22 cellular contexts compared by ENCODE assay signal in genomic region chr10:44049301-44050015, GRCh38.
DNase-seq lines count a peak whose midpoint lies in the region; FAIRE-seq and TF ChIP-seq lines count a peak whose summit lies in the region.
"Had no signal": no experiment of that assay in that cellular context is flagged by ENCODE, and none has a peak within 500 bp of the region (broad histone marks: within the 10 kb centered on the region; RNA-seq: fewer than 3 reads in every experiment).

No MANE protein-coding gene starts in this region.

- H3K14ac ChIP-seq in neuronal stem cell (ENCODE audit: low read length), result no peak overlapping the region

- H3K18ac ChIP-seq in neuronal stem cell (ENCODE audit: low read length), result peak overlapping the region; percentile 61

- no peaks in the 10 kb centered on the region for H3K79me1 ChIP-seq in neuronal stem cell (ENCODE audit: low read depth, low read length)

- no peak overlapping the region for H2AFZ ChIP-seq in neuronal stem cell (ENCODE audit: low read length)

- H3K27ac ChIP-seq in neuronal stem cell (replicated peaks; ENCODE audit: low read length), result no peak overlapping the region
- H3K27ac ChIP-seq: 22Rv1, BLaER1, C4-2B had no signal

- H4K8ac ChIP-seq in neuronal stem cell (ENCODE audit: low read depth, low read length), result no peak overlapping the region

- DNase-seq in DMS 273 (lab: John Stamatoyannopoulos, UW; ENCODE audit: unreplicated experiment) (peak; percentile 24), DMS 273 treated with DMSO at 0.1 percent for 48 hours (lab: John Stamatoyannopoulos, UW) (no peak), neuronal stem cell (ENCODE audit: low spot score) (no peak), urothelium cell line (ENCODE audit: low spot score) (no peak), SK-N-DZ (ENCODE audit: low spot score) (no peak), glutamatergic neuron (no peak)
- DNase-seq: Caco-2; CD4-positive, CD25-positive, alpha-beta regulatory T cell; CD8-positive, alpha-beta T cell; DMS53; DMS79 treated with DMSO at 0.1 percent for 48 hours; GOT3; HFFc6 had no signal

- H3K4me2 ChIP-seq in neuronal stem cell (ENCODE audit: insufficient read depth, low read length, poor library complexity, severe bottlenecking), result no peak overlapping the region
- H3K4me2 ChIP-seq: BLaER1 had no signal

- no peak overlapping the region for H3K4me3 Mint-ChIP-seq in glutamatergic neuron (ENCODE audit: unreplicated experiment)
- H3K4me3 Mint-ChIP-seq: B cell; CD4-positive, CD25-positive, alpha-beta regulatory T cell; CD8-positive, alpha-beta T cell; HFFc6 had no signal

- WGBS in neuronal stem cell (ENCODE audit: extremely low coverage in 2 of 2, insufficient read length in 2 of 2, insufficient replicate concordance in 1 of 2), 2 donors, result no CpG with 5 or more reads among the region's 9 CpGs

- no peaks in the 10 kb centered on the region for H3K27me3 ChIP-seq in neuronal stem cell (ENCODE audit: control insufficient read depth in 3 of 3, insufficient read depth in 3 of 3, low read depth in 1 of 3, low read length in 3 of 3)
- H3K27me3 ChIP-seq: BLaER1 had no signal

- H3K9me3 ChIP-seq in neuronal stem cell (replicated peaks in 1 of 2; ENCODE audit: control insufficient read depth in 2 of 2, insufficient read depth in 1 of 2, low read depth in 1 of 2, low read length in 2 of 2), result no peaks in the 10 kb centered on the region
- H3K9me3 ChIP-seq: BLaER1, Caco-2, HAP-1 had no signal

- H3K4ac ChIP-seq in neuronal stem cell (ENCODE audit: low read length), result no peak overlapping the region

- H3K36me3 Mint-ChIP-seq in glutamatergic neuron (ENCODE audit: unreplicated experiment), result no peaks in the 10 kb centered on the region
- H3K36me3 Mint-ChIP-seq: CD4-positive, CD25-positive, alpha-beta regulatory T cell; CD8-positive, alpha-beta T cell had no signal

- H2BK12ac ChIP-seq in neuronal stem cell (ENCODE audit: low read length), result no peak overlapping the region

- no peak overlapping the region for H3K23ac ChIP-seq in neuronal stem cell (ENCODE audit: low read depth, low read length, poor library complexity)

- H3K4me1 ChIP-seq in neuronal stem cell (ENCODE audit: control insufficient read depth in 2 of 2, insufficient read depth in 1 of 2, low read depth in 1 of 2, low read length in 2 of 2), result peaks cover 0 to 22% of the 10 kb centered on the region in 2 donors
- H3K4me1 ChIP-seq: Caco-2, HAP-1 had no signal

- no peak overlapping the region for H2BK15ac ChIP-seq in neuronal stem cell (ENCODE audit: low read length)

- H3K4me1 Mint-ChIP-seq in glutamatergic neuron (ENCODE audit: low read depth, unreplicated experiment), result peaks cover 25% of the 10 kb centered on the region
- H3K4me1 Mint-ChIP-seq: B cell; CD4-positive, CD25-positive, alpha-beta regulatory T cell had no signal

- no peak overlapping the region for H2AK5ac ChIP-seq in neuronal stem cell (ENCODE audit: low read depth, low read length)

- H3K9ac ChIP-seq in neuronal stem cell (ENCODE audit: low read depth, low read length, poor library complexity), result no peak overlapping the region
- H3K9ac ChIP-seq: BLaER1 had no signal

- H3K9me3 Mint-ChIP-seq in glutamatergic neuron (ENCODE audit: unreplicated experiment), result peaks cover 4% of the 10 kb centered on the region
- H3K9me3 Mint-ChIP-seq: CD8-positive, alpha-beta T cell; HFFc6 had no signal

- no peak overlapping the region for H3K27ac Mint-ChIP-seq in glutamatergic neuron (ENCODE audit: unreplicated experiment)
- H3K27ac Mint-ChIP-seq: B cell; CD4-positive, CD25-positive, alpha-beta regulatory T cell; CD8-positive, alpha-beta T cell; HFFc6 had no signal

- no peaks in the 10 kb centered on the region for H3K36me3 ChIP-seq in neuronal stem cell (replicated peaks in 1 of 2; ENCODE audit: control insufficient read depth in 2 of 2, insufficient read depth in 2 of 2, low read length in 2 of 2)
- H3K36me3 ChIP-seq: BLaER1, HAP-1 had no signal

- H4K91ac ChIP-seq in neuronal stem cell (ENCODE audit: low read depth, low read length, poor library complexity), result no peak overlapping the region

- H2BK120ac ChIP-seq in neuronal stem cell (ENCODE audit: low read depth, low read length), result no peak overlapping the region

- no peak overlapping the region for H3K4me3 ChIP-seq in neuronal stem cell (ENCODE audit: low read length in 2 of 2)
- H3K4me3 ChIP-seq: BLaER1, HAP-1 had no signal

- H2BK5ac ChIP-seq in neuronal stem cell (ENCODE audit: low read length), result no peak overlapping the region

- no peak for TF ChIP-seq CTCF in glutamatergic neuron (IDR thresholded peaks at IDR 0.05; ENCODE audit: partially characterized antibody, unreplicated experiment)

- FAIRE-seq in urothelium cell line (lab: Jason Lieb, UNC), result peak; percentile 88
- FAIRE-seq: A204.1, G401.6, GM12892, H54 had no signal

- H3K27me3 Mint-ChIP-seq in glutamatergic neuron (ENCODE audit: unreplicated experiment), result peaks cover 6% of the 10 kb centered on the region
- H3K27me3 Mint-ChIP-seq: CD4-positive, CD25-positive, alpha-beta regulatory T cell had no signal
